Comparison of ENCODE assay signal across 17 cellular contexts in the genomic region with DNA sequence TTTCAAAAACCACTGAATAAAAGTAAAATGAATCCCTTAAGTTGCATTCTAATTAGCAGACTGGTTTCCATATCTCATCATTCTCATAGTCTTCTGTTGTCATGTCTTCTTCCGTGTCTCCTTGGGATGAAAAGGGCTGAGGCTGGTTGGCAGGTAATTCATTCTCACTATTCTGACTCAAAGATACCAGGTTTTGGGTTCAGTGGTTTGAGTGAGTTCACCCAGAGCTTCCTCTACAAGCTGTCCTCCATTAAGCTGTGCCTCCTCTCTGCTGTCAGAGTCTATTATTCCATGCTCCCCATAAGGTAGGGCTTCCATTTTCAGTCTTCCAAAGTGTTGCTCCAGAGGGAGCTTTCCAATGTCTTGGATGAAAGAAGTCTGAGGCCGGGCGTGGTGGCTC.
A peak's percentile ranks its signal among the peaks of the same experiment; 100 is the strongest.
DNase-seq lines count a peak whose midpoint lies in the region; ATAC-seq and TF ChIP-seq lines count a peak whose summit lies in the region.
"Had no signal": no experiment of that assay in that cellular context is flagged by ENCODE, and none has a peak within 500 bp of the region (broad histone marks: within the 10 kb centered on the region; RNA-seq: fewer than 3 reads in every experiment).

No MANE protein-coding gene starts in this region.

- H3K27ac ChIP-seq in thyroid gland, result no peak overlapping the region
- H3K27ac ChIP-seq: BLaER1 treated with 17β-estradiol and CSF1 and Interleukin-3, amounts not matched to agents 10 nM and 100 nM; GM23248 had no signal

- H3K9me3 Mint-ChIP-seq in activated CD8-positive, alpha-beta T cell treated with anti-CD3 and anti-CD28 coated beads for 36 hours, result peaks cover 5% of the 10 kb centered on the region
- H3K9me3 Mint-ChIP-seq in activated CD8-positive, alpha-beta T cell treated with anti-CD3 and anti-CD28 coated beads, Interleukin-2, amount 10 ng/mL, durations not matched to agents 7 days and 5 days (ENCODE audit: insufficient read depth), result no peaks in the 10 kb centered on the region
- H3K9me3 Mint-ChIP-seq in activated naive CD4-positive, alpha-beta T cell treated with anti-CD3 and anti-CD28 coated beads, Interleukin-2, amount 50 U/mL, for 24 hours, result no peaks in the 10 kb centered on the region
- H3K9me3 Mint-ChIP-seq in activated naive CD4-positive, alpha-beta T cell treated with anti-CD3 and anti-CD28 coated beads, Interleukin-2, amount 10 ng/mL, durations not matched to agents 7 days and 5 days, result peaks cover 5% of the 10 kb centered on the region
- H3K9me3 Mint-ChIP-seq in activated T-helper 17 cell treated with anti-CD3 and anti-CD28 coated beads, Interleukin-2, amount 50 U/mL, for 72 hours, result peaks cover 6% of the 10 kb centered on the region
- H3K9me3 Mint-ChIP-seq in stimulated activated effector memory CD8-positive, alpha-beta T cell treated with anti-CD3 and anti-CD28 coated beads, Interleukin-12 subunit alpha, Interleukin-12 subunit beta, amount 100 ng/mL, for 72 hours, result no peaks in the 10 kb centered on the region

- no peaks in the 10 kb centered on the region for H3K9me3 ChIP-seq in thyroid gland
- H3K9me3 ChIP-seq: HAP-1 had no signal

- no peak for TF ChIP-seq CTCF in activated CD8-positive, alpha-beta T cell treated with anti-CD3 and anti-CD28 coated beads for 36 hours (IDR thresholded peaks at IDR 0.05)
- no peak for TF ChIP-seq CTCF in thyroid gland (IDR thresholded peaks at IDR 0.05)

- peaks cover 34% of the 10 kb centered on the region for H3K36me3 Mint-ChIP-seq in activated CD8-positive, alpha-beta T cell treated with anti-CD3 and anti-CD28 coated beads for 36 hours (ENCODE audit: low read depth)
- H3K36me3 Mint-ChIP-seq in activated CD8-positive, alpha-beta T cell treated with anti-CD3 and anti-CD28 coated beads, Interleukin-2, amount 10 ng/mL, durations not matched to agents 7 days and 5 days (ENCODE audit: low read depth), result peaks cover 28% of the 10 kb centered on the region
- peaks cover 35% of the 10 kb centered on the region for H3K36me3 Mint-ChIP-seq in activated naive CD4-positive, alpha-beta T cell treated with anti-CD3 and anti-CD28 coated beads, Interleukin-2, amount 50 U/mL, for 24 hours
- H3K36me3 Mint-ChIP-seq in activated naive CD4-positive, alpha-beta T cell treated with anti-CD3 and anti-CD28 coated beads, Interleukin-2, amount 10 ng/mL, durations not matched to agents 7 days and 5 days, result peaks cover 30% of the 10 kb centered on the region
- H3K36me3 Mint-ChIP-seq in activated T-helper 17 cell treated with anti-CD3 and anti-CD28 coated beads, Interleukin-2, amount 50 U/mL, for 72 hours (ENCODE audit: low read depth), result peaks cover 41% of the 10 kb centered on the region
- H3K36me3 Mint-ChIP-seq in stimulated activated effector memory CD8-positive, alpha-beta T cell treated with anti-CD3 and anti-CD28 coated beads, Interleukin-12 subunit alpha, Interleukin-12 subunit beta, amount 100 ng/mL, for 72 hours, result peaks cover 19% of the 10 kb centered on the region

- H3K27ac Mint-ChIP-seq in activated CD8-positive, alpha-beta T cell treated with anti-CD3 and anti-CD28 coated beads for 36 hours, result no peak overlapping the region
- H3K27ac Mint-ChIP-seq in activated CD8-positive, alpha-beta T cell treated with anti-CD3 and anti-CD28 coated beads, Interleukin-2, amount 10 ng/mL, durations not matched to agents 7 days and 5 days, result no peak overlapping the region
- peak overlapping the region; percentile 30 for H3K27ac Mint-ChIP-seq in activated naive CD4-positive, alpha-beta T cell treated with anti-CD3 and anti-CD28 coated beads, Interleukin-2, amount 50 U/mL, for 24 hours
- H3K27ac Mint-ChIP-seq in activated naive CD4-positive, alpha-beta T cell treated with anti-CD3 and anti-CD28 coated beads, Interleukin-2, amount 10 ng/mL, durations not matched to agents 7 days and 5 days, result no peak overlapping the region
- peak overlapping the region; percentile 43 for H3K27ac Mint-ChIP-seq in activated T-helper 17 cell treated with anti-CD3 and anti-CD28 coated beads, Interleukin-2, amount 50 U/mL, for 72 hours
- no peak overlapping the region for H3K27ac Mint-ChIP-seq in stimulated activated effector memory CD8-positive, alpha-beta T cell treated with anti-CD3 and anti-CD28 coated beads, Interleukin-12 subunit alpha, Interleukin-12 subunit beta, amount 100 ng/mL, for 72 hours
- H3K27ac Mint-ChIP-seq: B cell; CD8-positive, alpha-beta T cell had no signal

- H3K4me1 Mint-ChIP-seq in activated CD8-positive, alpha-beta T cell treated with anti-CD3 and anti-CD28 coated beads for 36 hours (ENCODE audit: low read depth), result peaks cover 11% of the 10 kb centered on the region
- H3K4me1 Mint-ChIP-seq in activated CD8-positive, alpha-beta T cell treated with anti-CD3 and anti-CD28 coated beads, Interleukin-2, amount 10 ng/mL, durations not matched to agents 7 days and 5 days (ENCODE audit: low read depth), result peaks cover 6% of the 10 kb centered on the region
- peaks cover 39% of the 10 kb centered on the region for H3K4me1 Mint-ChIP-seq in activated naive CD4-positive, alpha-beta T cell treated with anti-CD3 and anti-CD28 coated beads, Interleukin-2, amount 50 U/mL, for 24 hours
- peaks cover 5% of the 10 kb centered on the region for H3K4me1 Mint-ChIP-seq in activated naive CD4-positive, alpha-beta T cell treated with anti-CD3 and anti-CD28 coated beads, Interleukin-2, amount 10 ng/mL, durations not matched to agents 7 days and 5 days
- H3K4me1 Mint-ChIP-seq in activated T-helper 17 cell treated with anti-CD3 and anti-CD28 coated beads, Interleukin-2, amount 50 U/mL, for 72 hours, result peaks cover 26% of the 10 kb centered on the region
- peaks cover 15% of the 10 kb centered on the region for H3K4me1 Mint-ChIP-seq in stimulated activated effector memory CD8-positive, alpha-beta T cell treated with anti-CD3 and anti-CD28 coated beads, Interleukin-12 subunit alpha, Interleukin-12 subunit beta, amount 100 ng/mL, for 72 hours

- 67 to 98% methylated on average over 3 of the region's 3 CpGs for WGBS in thyroid gland, 2 donors

- no peak for TF ChIP-seq POLR2A in thyroid gland (IDR thresholded peaks at IDR 0.05)

- no peak for DNase-seq in activated CD8-positive, alpha-beta T cell treated with anti-CD3 and anti-CD28 coated beads for 36 hours
- no peak for DNase-seq in activated CD8-positive, alpha-beta T cell treated with anti-CD3 and anti-CD28 coated beads, Interleukin-2, amount 10 ng/mL, durations not matched to agents 7 days and 5 days
- DNase-seq in activated naive CD4-positive, alpha-beta T cell treated with anti-CD3 and anti-CD28 coated beads, Interleukin-2, amount 10 ng/mL, durations not matched to agents 7 days and 5 days, result no peak
- no peak for DNase-seq in stimulated activated effector memory CD8-positive, alpha-beta T cell treated with anti-CD3 and anti-CD28 coated beads, Interleukin-12 subunit alpha, Interleukin-12 subunit beta, amount 100 ng/mL, for 72 hours (ENCODE audit: low spot score in 2 of 2)
- no peak for DNase-seq in thyroid gland
- DNase-seq: DMS 273 treated with DMSO at 0.1 percent for 48 hours, DMS53, DND-41, EL, GM23248 had no signal

- intact Hi-C loops in activated CD8-positive, alpha-beta T cell treated with anti-CD3 and anti-CD28 coated beads for 36 hours (cut with micrococcal nuclease), result no loop called here
- intact Hi-C loops in thyroid gland (cut with DNase I), result no loop called here

- ATAC-seq in activated CD8-positive, alpha-beta T cell treated with anti-CD3 and anti-CD28 coated beads for 36 hours, result peak; percentile 37
- no peak for ATAC-seq in activated CD8-positive, alpha-beta T cell treated with anti-CD3 and anti-CD28 coated beads, Interleukin-2, amount 10 ng/mL, durations not matched to agents 7 days and 5 days
- peak; percentile 97 for ATAC-seq in activated T-helper 17 cell treated with anti-CD3 and anti-CD28 coated beads, Interleukin-2, amount 50 U/mL, for 72 hours (replicated peaks)
- peak; percentile 84 for ATAC-seq in stimulated activated effector memory CD8-positive, alpha-beta T cell treated with anti-CD3 and anti-CD28 coated beads, Interleukin-12 subunit alpha, Interleukin-12 subunit beta, amount 100 ng/mL, for 72 hours
- no peak for ATAC-seq in HG03025 (IDR thresholded peaks at IDR 0.05; ENCODE audit: low FRiP score, unreplicated experiment)
- ATAC-seq: CD8-positive, alpha-beta T cell had no signal

- H3K4me3 Mint-ChIP-seq in activated CD8-positive, alpha-beta T cell treated with anti-CD3 and anti-CD28 coated beads for 36 hours, result no peak overlapping the region
- no peak overlapping the region for H3K4me3 Mint-ChIP-seq in activated CD8-positive, alpha-beta T cell treated with anti-CD3 and anti-CD28 coated beads, Interleukin-2, amount 10 ng/mL, durations not matched to agents 7 days and 5 days
- no peak overlapping the region for H3K4me3 Mint-ChIP-seq in activated naive CD4-positive, alpha-beta T cell treated with anti-CD3 and anti-CD28 coated beads, Interleukin-2, amount 50 U/mL, for 24 hours
- no peak overlapping the region for H3K4me3 Mint-ChIP-seq in activated naive CD4-positive, alpha-beta T cell treated with anti-CD3 and anti-CD28 coated beads, Interleukin-2, amount 10 ng/mL, durations not matched to agents 7 days and 5 days
- H3K4me3 Mint-ChIP-seq in activated T-helper 17 cell treated with anti-CD3 and anti-CD28 coated beads, Interleukin-2, amount 50 U/mL, for 72 hours, result no peak overlapping the region
- no peak overlapping the region for H3K4me3 Mint-ChIP-seq in stimulated activated effector memory CD8-positive, alpha-beta T cell treated with anti-CD3 and anti-CD28 coated beads, Interleukin-12 subunit alpha, Interleukin-12 subunit beta, amount 100 ng/mL, for 72 hours
- H3K4me3 Mint-ChIP-seq: B cell; CD8-positive, alpha-beta T cell had no signal

- no peaks in the 10 kb centered on the region for H3K4me1 ChIP-seq in thyroid gland
- H3K4me1 ChIP-seq: BLaER1 treated with 17β-estradiol and CSF1 and Interleukin-3, amounts not matched to agents 10 nM and 100 nM; HAP-1 had no signal

- no peaks in the 10 kb centered on the region for H3K27me3 Mint-ChIP-seq in activated CD8-positive, alpha-beta T cell treated with anti-CD3 and anti-CD28 coated beads for 36 hours
- no peaks in the 10 kb centered on the region for H3K27me3 Mint-ChIP-seq in activated CD8-positive, alpha-beta T cell treated with anti-CD3 and anti-CD28 coated beads, Interleukin-2, amount 10 ng/mL, durations not matched to agents 7 days and 5 days (ENCODE audit: low read depth)
- no peaks in the 10 kb centered on the region for H3K27me3 Mint-ChIP-seq in activated naive CD4-positive, alpha-beta T cell treated with anti-CD3 and anti-CD28 coated beads, Interleukin-2, amount 50 U/mL, for 24 hours
- H3K27me3 Mint-ChIP-seq in activated naive CD4-positive, alpha-beta T cell treated with anti-CD3 and anti-CD28 coated beads, Interleukin-2, amount 10 ng/mL, durations not matched to agents 7 days and 5 days, result no peaks in the 10 kb centered on the region
- H3K27me3 Mint-ChIP-seq in activated T-helper 17 cell treated with anti-CD3 and anti-CD28 coated beads, Interleukin-2, amount 50 U/mL, for 72 hours, result no peaks in the 10 kb centered on the region
- H3K27me3 Mint-ChIP-seq: B cell had no signal

- CTCF ChIA-PET in activated CD8-positive, alpha-beta T cell treated with anti-CD3 and anti-CD28 coated beads for 36 hours (lab: Charles Lee), result no interaction called here
- CTCF ChIA-PET in activated CD8-positive, alpha-beta T cell treated with anti-CD3 and anti-CD28 coated beads, Interleukin-2, amount 10 ng/mL, durations not matched to agents 7 days and 5 days (lab: Charles Lee), result no interaction called here
- CTCF ChIA-PET in activated naive CD4-positive, alpha-beta T cell treated with anti-CD3 and anti-CD28 coated beads, Interleukin-2, amount 10 ng/mL, durations not matched to agents 7 days and 5 days (lab: Charles Lee), result no interaction called here

- POLR2A ChIA-PET in activated CD8-positive, alpha-beta T cell treated with anti-CD3 and anti-CD28 coated beads for 36 hours (lab: Charles Lee), result no interaction called here
- POLR2A ChIA-PET in activated CD8-positive, alpha-beta T cell treated with anti-CD3 and anti-CD28 coated beads, Interleukin-2, amount 10 ng/mL, durations not matched to agents 7 days and 5 days (lab: Charles Lee), result no interaction called here

- H3K27me3 ChIP-seq in thyroid gland, result no peaks in the 10 kb centered on the region
- H3K27me3 ChIP-seq: BLaER1 treated with 17β-estradiol and CSF1 and Interleukin-3, amounts not matched to agents 10 nM and 100 nM had no signal

- H3K4me3 ChIP-seq in thyroid gland (replicated peaks in 1 of 3), result no peak overlapping the region
- H3K4me3 ChIP-seq: BLaER1 treated with 17β-estradiol and CSF1 and Interleukin-3, amounts not matched to agents 10 nM and 100 nM; GM23248; HAP-1 had no signal

- H3K36me3 ChIP-seq in thyroid gland, result no peaks in the 10 kb centered on the region
- H3K36me3 ChIP-seq: HAP-1 had no signal

Comparison
In these comparisons a context has a peak if more than half of its experiments do, and no peak if none do; other contexts are left out.
1. ATAC-seq: peak in activated CD8-positive, alpha-beta T cell treated with anti-CD3 and anti-CD28 coated beads for 36 hours (single experiment), activated T-helper 17 cell treated with anti-CD3 and anti-CD28 coated beads, Interleukin-2, amount 50 U/mL, for 72 hours (single experiment) and stimulated activated effector memory CD8-positive, alpha-beta T cell treated with anti-CD3 and anti-CD28 coated beads, Interleukin-12 subunit alpha, Interleukin-12 subunit beta, amount 100 ng/mL, for 72 hours (single experiment); none in activated CD8-positive, alpha-beta T cell treated with anti-CD3 and anti-CD28 coated beads, Interleukin-2, amount 10 ng/mL, durations not matched to agents 7 days and 5 days (single experiment) and HG03025 (single experiment).
2. H3K27ac Mint-ChIP-seq: peak in activated naive CD4-positive, alpha-beta T cell treated with anti-CD3 and anti-CD28 coated beads, Interleukin-2, amount 50 U/mL, for 24 hours (single experiment) and activated T-helper 17 cell treated with anti-CD3 and anti-CD28 coated beads, Interleukin-2, amount 50 U/mL, for 72 hours (single experiment); none in activated CD8-positive, alpha-beta T cell treated with anti-CD3 and anti-CD28 coated beads for 36 hours (single experiment), activated CD8-positive, alpha-beta T cell treated with anti-CD3 and anti-CD28 coated beads, Interleukin-2, amount 10 ng/mL, durations not matched to agents 7 days and 5 days (single experiment), activated naive CD4-positive, alpha-beta T cell treated with anti-CD3 and anti-CD28 coated beads, Interleukin-2, amount 10 ng/mL, durations not matched to agents 7 days and 5 days (single experiment) and stimulated activated effector memory CD8-positive, alpha-beta T cell treated with anti-CD3 and anti-CD28 coated beads, Interleukin-12 subunit alpha, Interleukin-12 subunit beta, amount 100 ng/mL, for 72 hours (single experiment).